ENCODE assay signal across 8 cellular contexts in genomic region chr1:37434292-37434907, GRCh38. TPM values are rescaled to one million over a fixed set of nuclear protein-coding genes. Genes with fewer than 3 reads are reported as not detected.
A peak's percentile ranks its signal among the peaks of the same experiment; 100 is the strongest.
DNase-seq lines count a peak whose midpoint lies in the region; ATAC-seq and TF ChIP-seq lines count a peak whose summit lies in the region.

No MANE protein-coding gene starts in this region.

- ATAC-seq in GM21619 (IDR thresholded peaks at IDR 0.05; ENCODE audit: unreplicated experiment), result no peak

- DNase-seq in EH (ENCODE audit: low read depth) (peak; percentile 50), KBM-7 (peak; percentile 62), SK-N-DZ (ENCODE audit: low spot score) (peak; percentile 49), head of caudate nucleus (peak; percentile 69 to 93 (median 86)), prostate gland (ENCODE audit: low spot score) (peak; percentile 36), vagina (ENCODE audit: extremely low spot score in 2 of 2) (no peak)
- DNase-seq in activated naive CD4-positive, alpha-beta T cell (lab: John Stamatoyannopoulos, UW), result peak; percentile 14 to 66 (median 54)

- no peaks in the 10 kb centered on the region for H3K9me3 ChIP-seq in prostate gland
- no peaks in the 10 kb centered on the region for H3K9me3 ChIP-seq in vagina

- in situ Hi-C loops in KBM-7 (cut with MboI; ENCODE audit: low pct_unique_long_range_greater_than_20kb, low sequenced_read_pairs), result no loop called here

- no peak overlapping the region for H3K27ac ChIP-seq in prostate gland
- no peak overlapping the region for H3K27ac ChIP-seq in vagina

- WGBS in prostate gland, result 0% methylated on average over 9 of the region's 9 CpGs

- intact Hi-C loops in head of caudate nucleus (cut with DNase I) (loop anchor here (10.0 kb wide), 1 partner anchor 730 kb away; no protein-coding TSS in a partner anchor), prostate gland (cut with DNase I) (loop anchor here (2.0 kb wide), 2 partner anchors 732 to 858 kb away; no protein-coding TSS in a partner anchor), vagina (cut with DNase I) (no loop called here)

- no peak for TF ChIP-seq POLR2A in prostate gland (IDR thresholded peaks at IDR 0.05)
- no peak for TF ChIP-seq POLR2A in vagina (IDR thresholded peaks at IDR 0.05)

- H3K4me3 ChIP-seq in prostate gland, result no peak overlapping the region
- H3K4me3 ChIP-seq in vagina, result no peak overlapping the region

- peaks cover 2% of the 10 kb centered on the region for H3K27me3 ChIP-seq in prostate gland (replicated peaks; ENCODE audit: insufficient read depth)
- no peaks in the 10 kb centered on the region for H3K27me3 ChIP-seq in vagina

- H3K4me1 ChIP-seq in prostate gland (replicated peaks), result no peaks in the 10 kb centered on the region
- H3K4me1 ChIP-seq in vagina, result no peaks in the 10 kb centered on the region

- H3K36me3 ChIP-seq in prostate gland, result no peaks in the 10 kb centered on the region
- H3K36me3 ChIP-seq in vagina, result no peaks in the 10 kb centered on the region

- TF ChIP-seq CTCF in prostate gland (IDR thresholded peaks at IDR 0.05) (peak; percentile 76 to 83 (median 79)), vagina (IDR thresholded peaks at IDR 0.05) (peak; percentile 58 to 85 (median 65))

RNA-seq across cellular contexts. Expression of gene ZC3H12A, which starts 40.0 kb away (rescaled TPM):
- 0.95 and 1.2 TPM in 2 replicates for polyA plus RNA-seq in SK-N-DZ (2014; cell fraction: cytosol; rRNA removed)
- 1.9 and 2.5 TPM in 2 replicates for polyA plus RNA-seq in SK-N-DZ (2014; cell fraction: nucleus; rRNA removed)
- total RNA-seq in prostate gland (10 to 100 TPM; 74.4 to 97.1 TPM), vagina (51.6 TPM)

Comparison
In these comparisons a context has a peak if more than half of its experiments do, and no peak if none do; other contexts are left out.
1. DNase-seq: peak in EH (single experiment), KBM-7 (single experiment), SK-N-DZ (single experiment), activated naive CD4-positive, alpha-beta T cell (4 of 4), head of caudate nucleus (42 of 42) and prostate gland (single experiment); none in vagina (0 of 2).